Comparison of ENCODE assay signal across 9 cellular contexts in genomic region chr7:100603697-100604077, GRCh38. TPM values are rescaled to one million over a fixed set of nuclear protein-coding genes. Genes with fewer than 3 reads are reported as not detected.
DNase-seq lines count a peak whose midpoint lies in the region; ATAC-seq, FAIRE-seq and TF ChIP-seq lines count a peak whose summit lies in the region.
"Had no signal": no experiment of that assay in that cellular context is flagged by ENCODE, and none has a peak within 500 bp of the region (broad histone marks: within the 10 kb centered on the region; RNA-seq: fewer than 3 reads in every experiment).

No MANE protein-coding gene starts in this region.

- peak overlapping the region; percentile 89 for H3K4me3 Mint-ChIP-seq in activated CD8-positive, alpha-beta T cell treated with anti-CD3 and anti-CD28 coated beads, Interleukin-2, amount 10 ng/mL, durations not matched to agents 7 days and 5 days

- no peak for TF ChIP-seq EP300 in A549 (IDR thresholded peaks at IDR 0.05)

- no peak for TF ChIP-seq CTCF in A549 (IDR thresholded peaks at IDR 0.05)

- H3K4me1 ChIP-seq in A549, result 0 out of 3 replicates have a peak, but pooled peaks cover 8% of the 10 kb centered on the region
- peaks cover 7% of the 10 kb centered on the region for H3K4me1 ChIP-seq in HAP-1
- H3K4me1 ChIP-seq in iPS-20b (ENCODE audit: insufficient read depth, low read length), result peaks cover 21% of the 10 kb centered on the region; the same call in 1 of the 2 replicates
- H3K4me1 ChIP-seq in stomach smooth muscle (ENCODE audit: control insufficient read depth, insufficient read depth, low read length), result peaks cover 30% of the 10 kb centered on the region

- H3K27me3 ChIP-seq in HAP-1 (ENCODE audit: low read depth) (no peaks in the 10 kb centered on the region), iPS-20b (ENCODE audit: insufficient read depth, low read length) (peaks cover 19% of the 10 kb centered on the region), stomach smooth muscle (ENCODE audit: control insufficient read depth in 1 of 2, insufficient read depth in 2 of 2, low read length in 2 of 2) (no peaks in the 10 kb centered on the region)

- peaks cover 51% of the 10 kb centered on the region for H3K4me1 Mint-ChIP-seq in activated CD8-positive, alpha-beta T cell treated with anti-CD3 and anti-CD28 coated beads, Interleukin-2, amount 10 ng/mL, durations not matched to agents 7 days and 5 days (ENCODE audit: low read depth)

- CTCF ChIA-PET in A549 (lab: Yijun Ruan, JAX), result interaction anchor here (0.8 to 4.3 kb wide), 8 partner anchors 15 to 153 kb away, joined by 3 to 16 read pairs (median 6); no protein-coding TSS in a partner anchor
- CTCF ChIA-PET in activated CD8-positive, alpha-beta T cell treated with anti-CD3 and anti-CD28 coated beads, Interleukin-2, amount 10 ng/mL, durations not matched to agents 7 days and 5 days (lab: Charles Lee), result interaction anchor here (0.8 to 2.3 kb wide), 6 partner anchors 9 to 102 kb away, joined by 3 to 14 read pairs (median 4); partner anchors contain the start of genes MOSPD3 and POP7

- DNase-seq in A549 (ENCODE audit: low read depth in 1 of 2, low spot score in 1 of 2) (no peak), HAP-1 (ENCODE audit: low spot score in 2 of 2) (peak in 1 of 2 experiments; percentile 39), anterior cingulate cortex (lab: John Stamatoyannopoulos, UW) (no peak), 8988T (no peak)
- DNase-seq in activated CD8-positive, alpha-beta T cell treated with anti-CD3 and anti-CD28 coated beads, Interleukin-2, amount 10 ng/mL, durations not matched to agents 7 days and 5 days, result no peak

- ATAC-seq in A549 (no peak), GM18870 (IDR thresholded peaks at IDR 0.05; ENCODE audit: unreplicated experiment) (no peak)
- peak; percentile 10 for ATAC-seq in activated CD8-positive, alpha-beta T cell treated with anti-CD3 and anti-CD28 coated beads, Interleukin-2, amount 10 ng/mL, durations not matched to agents 7 days and 5 days

- H3K27ac Mint-ChIP-seq in activated CD8-positive, alpha-beta T cell treated with anti-CD3 and anti-CD28 coated beads, Interleukin-2, amount 10 ng/mL, durations not matched to agents 7 days and 5 days, result peak overlapping the region; percentile 97

- no peaks in the 10 kb centered on the region for H3K9me3 Mint-ChIP-seq in activated CD8-positive, alpha-beta T cell treated with anti-CD3 and anti-CD28 coated beads, Interleukin-2, amount 10 ng/mL, durations not matched to agents 7 days and 5 days (ENCODE audit: insufficient read depth)

- in situ Hi-C loops in HAP-1 (cut with MboI; ENCODE audit: low sequenced_read_pairs), result no loop called here

- no peaks in the 10 kb centered on the region for H3K36me3 ChIP-seq in HAP-1 (replicated peaks)
- no peaks in the 10 kb centered on the region for H3K36me3 ChIP-seq in iPS-20b (ENCODE audit: insufficient read depth, low read depth, low read length)
- H3K36me3 ChIP-seq in stomach smooth muscle (ENCODE audit: control insufficient read depth in 2 of 2, insufficient read depth in 2 of 2, low read length in 2 of 2), result no peaks in the 10 kb centered on the region

- H3K9me3 ChIP-seq in A549 (no peaks in the 10 kb centered on the region), HAP-1 (no peaks in the 10 kb centered on the region), iPS-20b (ENCODE audit: insufficient read depth, low read depth, low read length) (no peaks in the 10 kb centered on the region), stomach smooth muscle (ENCODE audit: control insufficient read depth in 2 of 2, low read length in 2 of 2) (no peaks in the 10 kb centered on the region)

- no peak for FAIRE-seq in A549 (lab: Jason Lieb, UNC)
- FAIRE-seq: frontal cortex had no signal

- H3K4me3 ChIP-seq in A549 (peak overlapping the region; percentile 74; the same call in 2 of the 3 replicates), HAP-1 (peak overlapping the region; percentile 65), iPS-20b (ENCODE audit: low read length) (peak overlapping the region; percentile 74), stomach smooth muscle (ENCODE audit: low read length in 2 of 2) (peak overlapping the region; percentile 62 to 78)

- H3K27ac ChIP-seq in A549 (peak overlapping the region; percentile 84 to 86; a peak in 4 of 6 replicates), iPS-20b (ENCODE audit: low read length) (no peak overlapping the region), stomach smooth muscle (ENCODE audit: low read length) (peak overlapping the region; percentile 46)

- no peak for TF ChIP-seq RAD21 in A549 (conservative IDR thresholded peaks at IDR 0.05 in 1 of 2, IDR thresholded peaks at IDR 0.05 in 1 of 2)

- H3K36me3 Mint-ChIP-seq in activated CD8-positive, alpha-beta T cell treated with anti-CD3 and anti-CD28 coated beads, Interleukin-2, amount 10 ng/mL, durations not matched to agents 7 days and 5 days (ENCODE audit: low read depth), result peaks cover 2% of the 10 kb centered on the region

- H3K9ac ChIP-seq in iPS-20b (ENCODE audit: low read depth, low read length), result peak overlapping the region; percentile 83; the same call in 1 of the 2 replicates
- peak overlapping the region; percentile 36 to 53 for H3K9ac ChIP-seq in stomach smooth muscle (ENCODE audit: low read length in 2 of 2)

- H3K27me3 Mint-ChIP-seq in activated CD8-positive, alpha-beta T cell treated with anti-CD3 and anti-CD28 coated beads, Interleukin-2, amount 10 ng/mL, durations not matched to agents 7 days and 5 days (ENCODE audit: low read depth), result peaks cover 4% of the 10 kb centered on the region

- POLR2A ChIA-PET in A549 (lab: Yijun Ruan, JAX), result interaction anchor here (0.5 to 1.9 kb wide), 2 partner anchors 9 to 10 kb away, joined by 4 to 5 read pairs; partner anchors contain the start of gene MOSPD3
- POLR2A ChIA-PET in activated CD8-positive, alpha-beta T cell treated with anti-CD3 and anti-CD28 coated beads, Interleukin-2, amount 10 ng/mL, durations not matched to agents 7 days and 5 days (lab: Charles Lee), result interaction anchor here (1.2 to 2.2 kb wide), 2 partner anchors 9 to 17 kb away, joined by 4 to 18 read pairs; partner anchors contain the start of genes FBXO24, LRCH4 and MOSPD3

- 72% methylated on average over 15 of the region's 15 CpGs for WGBS in A549 (ENCODE audit: missing lambda C conversion rate)

- peak overlapping the region; percentile 100 for H3K4me2 ChIP-seq in A549

- TF ChIP-seq POLR2A in A549 (IDR thresholded peaks at IDR 0.05; ENCODE audit: low read length), result no peak

TF ChIP-seq in A549, 52 proteins besides CTCF, POLR2A, EP300 and RAD21 (continues in another document):
- TF ChIP-seq TFCP2L1 (CRISPR knock-in tag; IDR thresholded peaks at IDR 0.05) (no peak), FOSL2 (IDR thresholded peaks at IDR 0.05) (no peak), FOSL2 (CRISPR knock-in tag; IDR thresholded peaks at IDR 0.05) (no peak), NPAS2 (CRISPR knock-in tag; IDR thresholded peaks at IDR 0.05; ENCODE audit: borderline replicate concordance) (no peak), JUNB (IDR thresholded peaks at IDR 0.05) (no peak)

RNA-seq across cellular contexts. Expression of gene PCOLCE, which starts 1.5 kb away (rescaled TPM):
- polyA plus RNA-seq in A549 (2011; rRNA removed), result 1.2 and 1.7 TPM in 2 replicates
- polyA plus RNA-seq in A549 (2012; cell fraction: cytosol; rRNA removed), result 1.9 and 2.3 TPM in 2 replicates
- 10.3 and 11.4 TPM in 2 replicates for polyA plus RNA-seq in A549 (2012; cell fraction: nucleus; rRNA removed)
- polyA plus RNA-seq in A549 (2017; fragmentation: RNase III; extraction: RNeasy Plus Mini Kit Qiagen cat#74134 plus additional on column Dnase treatment), result 5.5 to 9.2 TPM (median 8.2 TPM) in 3 replicates
- polyA minus RNA-seq in A549 (2011; rRNA and poly(A)+ RNA removed), result 0.91 and 1.3 TPM in 2 replicates
- total RNA-seq in activated CD8-positive, alpha-beta T cell treated with anti-CD3 and anti-CD28 coated beads, Interleukin-2, amount 10 ng/mL, durations not matched to agents 7 days and 5 days, result 10 to 100 TPM; 17.0 to 17.6 TPM

RNA-seq across cellular contexts. Expression of gene MOSPD3, which starts 8.7 kb away (rescaled TPM):
- polyA plus RNA-seq in A549 (2011; rRNA removed), result 4.6 and 6.1 TPM in 2 replicates
- 17.0 and 22.0 TPM in 2 replicates for polyA plus RNA-seq in A549 (2012; cell fraction: cytosol; rRNA removed)
- polyA plus RNA-seq in A549 (2012; cell fraction: nucleus; rRNA removed), result 20.5 and 20.8 TPM in 2 replicates
- 10.0 to 15.2 TPM (median 14.8 TPM) in 3 replicates for polyA plus RNA-seq in A549 (2017; fragmentation: RNase III; extraction: RNeasy Plus Mini Kit Qiagen cat#74134 plus additional on column Dnase treatment)
- 1.9 and 3.3 TPM in 2 replicates for polyA minus RNA-seq in A549 (2011; rRNA and poly(A)+ RNA removed)
- 10 to 100 TPM; 42.1 to 43.5 TPM for total RNA-seq in activated CD8-positive, alpha-beta T cell treated with anti-CD3 and anti-CD28 coated beads, Interleukin-2, amount 10 ng/mL, durations not matched to agents 7 days and 5 days

RNA-seq across cellular contexts. Expression of gene FBXO24, which starts 17.6 kb away (rescaled TPM):
- polyA plus RNA-seq in A549 (2011; rRNA removed) (0.36 and 0.52 TPM in 2 replicates), A549 (2017; fragmentation: RNase III; extraction: RNeasy Plus Mini Kit Qiagen cat#74134 plus additional on column Dnase treatment) (0.13 to 0.37 TPM (median 0.19 TPM) in 3 replicates)
- polyA plus RNA-seq in A549 (2012; cell fraction: cytosol; rRNA removed), result 0.57 and 0.65 TPM in 2 replicates
- 1.1 and 1.4 TPM in 2 replicates for polyA plus RNA-seq in A549 (2012; cell fraction: nucleus; rRNA removed)
- 1.2 and 1.8 TPM in 2 replicates for polyA minus RNA-seq in A549 (2011; rRNA and poly(A)+ RNA removed)
- total RNA-seq in activated CD8-positive, alpha-beta T cell treated with anti-CD3 and anti-CD28 coated beads, Interleukin-2, amount 10 ng/mL, durations not matched to agents 7 days and 5 days, result under 1 TPM; 0.37 to 0.45 TPM

RNA-seq across cellular contexts. Expression of gene LRCH4, which starts 17.8 kb away (rescaled TPM):
- polyA plus RNA-seq in A549 (2011; rRNA removed) (5.3 and 5.5 TPM in 2 replicates), A549 (2017; fragmentation: RNase III; extraction: RNeasy Plus Mini Kit Qiagen cat#74134 plus additional on column Dnase treatment) (13.7 to 17.1 TPM (median 17.1 TPM) in 3 replicates)
- 9.7 and 12.3 TPM in 2 replicates for polyA plus RNA-seq in A549 (2012; cell fraction: cytosol; rRNA removed)
- 65.3 and 90.1 TPM in 2 replicates for polyA plus RNA-seq in A549 (2012; cell fraction: nucleus; rRNA removed)
- 8.9 and 10.5 TPM in 2 replicates for polyA minus RNA-seq in A549 (2011; rRNA and poly(A)+ RNA removed)
- total RNA-seq in activated CD8-positive, alpha-beta T cell treated with anti-CD3 and anti-CD28 coated beads, Interleukin-2, amount 10 ng/mL, durations not matched to agents 7 days and 5 days, result 100 to 1,000 TPM; 191 to 193 TPM

RNA-seq across cellular contexts. Expression of gene SAP25, which starts 30.0 kb away (rescaled TPM):
- polyA plus RNA-seq in A549 (2011; rRNA removed) (0.19 TPM in 1 of 2 replicates, not detected in the other), A549 (2017; fragmentation: RNase III; extraction: RNeasy Plus Mini Kit Qiagen cat#74134 plus additional on column Dnase treatment) (0.24 to 0.37 TPM (median 0.26 TPM) in 3 replicates)
- 0.36 and 0.73 TPM in 2 replicates for polyA plus RNA-seq in A549 (2012; cell fraction: cytosol; rRNA removed)
- polyA plus RNA-seq in A549 (2012; cell fraction: nucleus; rRNA removed), result 6.9 and 7.1 TPM in 2 replicates
- not detected in 2 replicates for polyA minus RNA-seq in A549 (2011; rRNA and poly(A)+ RNA removed)
- 10 to 100 TPM; 29.8 to 30.0 TPM for total RNA-seq in activated CD8-positive, alpha-beta T cell treated with anti-CD3 and anti-CD28 coated beads, Interleukin-2, amount 10 ng/mL, durations not matched to agents 7 days and 5 days
- total RNA-seq: frontal cortex had no signal
